Comparison of ENCODE assay signal across 10 cellular contexts in genomic region chr16:85781685-85782370, GRCh38. TPM values are rescaled to one million over a fixed set of nuclear protein-coding genes. Genes with fewer than 3 reads are reported as not detected.
DNase-seq lines count a peak whose midpoint lies in the region; ATAC-seq and TF ChIP-seq lines count a peak whose summit lies in the region.
"Had no signal": no experiment of that assay in that cellular context is flagged by ENCODE, and none has a peak within 500 bp of the region (broad histone marks: within the 10 kb centered on the region; RNA-seq: fewer than 3 reads in every experiment).

No MANE protein-coding gene starts in this region.

- no peaks in the 10 kb centered on the region for H3K27me3 ChIP-seq in GM23338 (ENCODE audit: insufficient read depth)
- no peaks in the 10 kb centered on the region for H3K27me3 ChIP-seq in tibial nerve

- H3K27ac Mint-ChIP-seq in GM23338 = no peak overlapping the region
- peak overlapping the region; percentile 53 for H3K27ac Mint-ChIP-seq in stimulated activated effector memory CD8-positive, alpha-beta T cell treated with anti-CD3 and anti-CD28 coated beads, Interleukin-12 subunit alpha, Interleukin-12 subunit beta, amount 100 ng/mL, for 72 hours

- no peaks in the 10 kb centered on the region for H3K4me1 Mint-ChIP-seq in GM23338
- peaks cover 35% of the 10 kb centered on the region for H3K4me1 Mint-ChIP-seq in stimulated activated effector memory CD8-positive, alpha-beta T cell treated with anti-CD3 and anti-CD28 coated beads, Interleukin-12 subunit alpha, Interleukin-12 subunit beta, amount 100 ng/mL, for 72 hours

- H3K27ac ChIP-seq in GM23338 (ENCODE audit: low read depth) (0 out of 2 replicates have a peak overlapping the region, but pooled peaks have one; percentile 32), tibial nerve (no peak overlapping the region)

- H3K36me3 Mint-ChIP-seq in GM23338 (ENCODE audit: low read depth) = peaks cover 57% of the 10 kb centered on the region
- peaks cover 85% of the 10 kb centered on the region for H3K36me3 Mint-ChIP-seq in stimulated activated effector memory CD8-positive, alpha-beta T cell treated with anti-CD3 and anti-CD28 coated beads, Interleukin-12 subunit alpha, Interleukin-12 subunit beta, amount 100 ng/mL, for 72 hours

- no peak overlapping the region for H2AFZ ChIP-seq in GM23338

- DNase-seq in GM23338 (ENCODE audit: low spot score) = no peak
- DNase-seq in astrocyte of the hippocampus (ENCODE audit: low read depth, low spot score) = peak; percentile 93
- peak; percentile 62 for DNase-seq in inferior parietal cortex (ENCODE audit: extremely low spot score)
- no peak for DNase-seq in stimulated activated effector memory CD8-positive, alpha-beta T cell treated with anti-CD3 and anti-CD28 coated beads, Interleukin-12 subunit alpha, Interleukin-12 subunit beta, amount 100 ng/mL, for 72 hours (ENCODE audit: low spot score in 2 of 2)
- DNase-seq in SW480 (ENCODE audit: low spot score) = no peak
- DNase-seq in tibial nerve (ENCODE audit: low spot score in 2 of 2) = no peak
- DNase-seq: activated CD4-positive, alpha-beta T cell treated with anti-CD3 and anti-CD28 coated beads, Interleukin-2, amount 50 U/mL, for 1 hour; stimulated activated naive CD8-positive, alpha-beta T cell treated with anti-CD3 and anti-CD28 coated beads, Interleukin-15, amount 100 ng/mL, for 72 hours had no signal

- no peaks in the 10 kb centered on the region for H3K27me3 Mint-ChIP-seq in GM23338 (ENCODE audit: insufficient read depth, low read depth, poor library complexity)
- H3K27me3 Mint-ChIP-seq: stimulated activated naive CD8-positive, alpha-beta T cell treated with anti-CD3 and anti-CD28 coated beads, Interleukin-15, amount 100 ng/mL, for 72 hours had no signal

- no peaks in the 10 kb centered on the region for H3F3A ChIP-seq in GM23338 (replicated peaks; ENCODE audit: low read depth)

- H3K9me3 ChIP-seq in tibial nerve = no peaks in the 10 kb centered on the region

- H3K4me3 ChIP-seq in GM23338 = no peak overlapping the region
- H3K4me3 ChIP-seq in tibial nerve = no peak overlapping the region

- ATAC-seq in GM23338 = no peak
- ATAC-seq in stimulated activated effector memory CD8-positive, alpha-beta T cell treated with anti-CD3 and anti-CD28 coated beads, Interleukin-12 subunit alpha, Interleukin-12 subunit beta, amount 100 ng/mL, for 72 hours = no peak
- ATAC-seq in HG02885 (IDR thresholded peaks at IDR 0.05; ENCODE audit: poor library complexity, unreplicated experiment) = no peak
- no peak for ATAC-seq in HG03469 (IDR thresholded peaks at IDR 0.05; ENCODE audit: unreplicated experiment)
- ATAC-seq: stimulated activated naive CD8-positive, alpha-beta T cell treated with anti-CD3 and anti-CD28 coated beads, Interleukin-15, amount 100 ng/mL, for 72 hours had no signal

- H3K9me3 Mint-ChIP-seq in GM23338 = no peaks in the 10 kb centered on the region
- no peaks in the 10 kb centered on the region for H3K9me3 Mint-ChIP-seq in stimulated activated effector memory CD8-positive, alpha-beta T cell treated with anti-CD3 and anti-CD28 coated beads, Interleukin-12 subunit alpha, Interleukin-12 subunit beta, amount 100 ng/mL, for 72 hours
- H3K9me3 Mint-ChIP-seq: stimulated activated naive CD8-positive, alpha-beta T cell treated with anti-CD3 and anti-CD28 coated beads, Interleukin-15, amount 100 ng/mL, for 72 hours had no signal

- H3K4me2 ChIP-seq in GM23338 = no peak overlapping the region

- TF ChIP-seq EP300 in tibial nerve (IDR thresholded peaks at IDR 0.05) = no peak

- 66 to 71% methylated on average over 16 of the region's 16 CpGs for WGBS in tibial nerve, 2 donors

- H3K4me3 Mint-ChIP-seq in GM23338 = no peak overlapping the region
- H3K4me3 Mint-ChIP-seq in stimulated activated effector memory CD8-positive, alpha-beta T cell treated with anti-CD3 and anti-CD28 coated beads, Interleukin-12 subunit alpha, Interleukin-12 subunit beta, amount 100 ng/mL, for 72 hours = no peak overlapping the region
- H3K4me3 Mint-ChIP-seq: stimulated activated naive CD8-positive, alpha-beta T cell treated with anti-CD3 and anti-CD28 coated beads, Interleukin-15, amount 100 ng/mL, for 72 hours had no signal

- H4K20me1 ChIP-seq in GM23338 (replicated peaks; ENCODE audit: insufficient read depth) = peaks cover 21% of the 10 kb centered on the region

- no peaks in the 10 kb centered on the region for H3K9me2 ChIP-seq in GM23338 (ENCODE audit: insufficient read depth)

- TF ChIP-seq POLR2A in tibial nerve (IDR thresholded peaks at IDR 0.05) = no peak

- no peak for TF ChIP-seq CTCF in GM23338 (conservative IDR thresholded peaks at IDR 0.05; ENCODE audit: low read depth in 2 of 2)
- TF ChIP-seq CTCF in tibial nerve (IDR thresholded peaks at IDR 0.05) = no peak

- H3K4me1 ChIP-seq in GM23338 (ENCODE audit: insufficient read depth) (no peaks in the 10 kb centered on the region), tibial nerve (peaks cover 0 to 8% (median 0%) of the 10 kb centered on the region in 4 donors)

- H3K36me3 ChIP-seq in GM23338 (ENCODE audit: insufficient read depth) (peaks cover 26% of the 10 kb centered on the region), tibial nerve (peaks cover 6 to 83% (median 13%) of the 10 kb centered on the region in 3 donors)

- peaks cover 26% of the 10 kb centered on the region for H3K79me2 ChIP-seq in GM23338 (replicated peaks; ENCODE audit: insufficient read depth)

TF ChIP-seq in GM23338, 12 proteins besides CTCF, POLR2A, EP300 and RAD21 (continues in another document):
- TF ChIP-seq ETS1 (IDR thresholded peaks at IDR 0.05) (no peak), POLR2AphosphoS5 (IDR thresholded peaks at IDR 0.05; ENCODE audit: low read depth) (no peak), REST (IDR thresholded peaks at IDR 0.05; ENCODE audit: unreplicated experiment) (no peak), ZNF331 (CRISPR knock-in tag; IDR thresholded peaks at IDR 0.05; ENCODE audit: low read depth) (no peak), ZNF114 (CRISPR knock-in tag; IDR thresholded peaks at IDR 0.05) (no peak)

RNA-seq across cellular contexts. Expression of gene EMC8, which starts 17.5 kb away (rescaled TPM):
- 61.0 and 69.4 TPM in 2 replicates for total RNA-seq in GM23338 (2014; rRNA removed; shearing (Covaris generic))
- 47.5 and 51.1 TPM in 2 replicates for polyA plus RNA-seq in GM23338 (2016; fragmentation: Nextera tagmentation; extraction: Ambion mirVana)
- total RNA-seq in tibial nerve = 10 to 100 TPM; 31.8 to 46.2 (median 35.4) TPM

RNA-seq across cellular contexts. Expression of gene COX4I1, which starts 17.7 kb away (rescaled TPM):
- 329 and 388 TPM in 2 replicates for total RNA-seq in GM23338 (2014; rRNA removed; shearing (Covaris generic))
- 1,008 and 1,053 TPM in 2 replicates for polyA plus RNA-seq in GM23338 (2016; fragmentation: Nextera tagmentation; extraction: Ambion mirVana)
- total RNA-seq in tibial nerve = 100 to 1,000 TPM; 274 to 401 (median 323) TPM

RNA-seq across cellular contexts. Expression of gene C16orf74, which starts 30.9 kb away (rescaled TPM):
- 11.3 and 12.1 TPM in 2 replicates for total RNA-seq in GM23338 (2014; rRNA removed; shearing (Covaris generic))
- polyA plus RNA-seq in GM23338 (2016; fragmentation: Nextera tagmentation; extraction: Ambion mirVana) = 19.0 and 19.1 TPM in 2 replicates
- total RNA-seq in tibial nerve = 1 to 10 TPM in 2 of 4 donors, not detected in 2; 1.5 to 2.5 TPM

Comparison
In these comparisons a context has a peak if more than half of its experiments do, and no peak if none do; other contexts are left out.
1. DNase-seq: peak in astrocyte of the hippocampus (single experiment) and inferior parietal cortex (single experiment); none in GM23338 (single experiment), stimulated activated effector memory CD8-positive, alpha-beta T cell treated with anti-CD3 and anti-CD28 coated beads, Interleukin-12 subunit alpha, Interleukin-12 subunit beta, amount 100 ng/mL, for 72 hours (0 of 2), SW480 (single experiment) and tibial nerve (0 of 2).